ENCODE assay signal across 7 cellular contexts in genomic region chr19:3556978-3557460, GRCh38. TPM values are rescaled to one million over a fixed set of nuclear protein-coding genes. Genes with fewer than 3 reads are reported as not detected.
DNase-seq lines count a peak whose midpoint lies in the region; ATAC-seq lines count a peak whose summit lies in the region.

No MANE protein-coding gene starts in this region.

- no peaks in the 10 kb centered on the region for H3K36me3 Mint-ChIP-seq in activated naive CD8-positive, alpha-beta T cell treated with anti-CD3 and anti-CD28 coated beads, Interleukin-2, amount 10 ng/mL, durations not matched to agents 7 days and 5 days

- peaks cover 34% of the 10 kb centered on the region for H3K4me1 Mint-ChIP-seq in activated naive CD8-positive, alpha-beta T cell treated with anti-CD3 and anti-CD28 coated beads, Interleukin-2, amount 10 ng/mL, durations not matched to agents 7 days and 5 days

- no peaks in the 10 kb centered on the region for H3K9me3 ChIP-seq in SK-N-MC (ENCODE audit: low read depth, low read length)

- no peaks in the 10 kb centered on the region for H3K27me3 Mint-ChIP-seq in activated naive CD8-positive, alpha-beta T cell treated with anti-CD3 and anti-CD28 coated beads, Interleukin-2, amount 10 ng/mL, durations not matched to agents 7 days and 5 days

- POLR2A ChIA-PET in activated naive CD8-positive, alpha-beta T cell treated with anti-CD3 and anti-CD28 coated beads, Interleukin-2, amount 10 ng/mL, durations not matched to agents 7 days and 5 days (lab: Charles Lee): interaction anchor here (0.5 to 1.4 kb wide), 7 partner anchors 10 to 255 kb away, joined by 3 to 8 read pairs (median 3); no protein-coding TSS in a partner anchor

- H3K4me3 ChIP-seq in SK-N-MC: peak overlapping the region; percentile 98

- H3K9me3 Mint-ChIP-seq in activated naive CD8-positive, alpha-beta T cell treated with anti-CD3 and anti-CD28 coated beads, Interleukin-2, amount 10 ng/mL, durations not matched to agents 7 days and 5 days: no peaks in the 10 kb centered on the region

- peak overlapping the region; percentile 88 for H3K27ac Mint-ChIP-seq in activated naive CD8-positive, alpha-beta T cell treated with anti-CD3 and anti-CD28 coated beads, Interleukin-2, amount 10 ng/mL, durations not matched to agents 7 days and 5 days

- H3K9ac ChIP-seq in SK-N-MC (ENCODE audit: insufficient read length): peak overlapping the region; percentile 72

- no peak for DNase-seq in SK-N-MC (ENCODE audit: low read depth, low spot score)
- DNase-seq in activated naive CD8-positive, alpha-beta T cell treated with anti-CD3 and anti-CD28 coated beads, Interleukin-2, amount 10 ng/mL, durations not matched to agents 7 days and 5 days: peak; percentile 75
- peak; percentile 67 for DNase-seq in iPS-NIHi7 (ENCODE audit: extremely low spot score)
- DNase-seq in stimulated activated CD4-positive, alpha-beta T cell treated with anti-CD3 and anti-CD28 coated beads, Interleukin-2, amount 100 ng/mL, for 24 hours: peak; percentile 73 to 76
- DNase-seq in midbrain (lab: John Stamatoyannopoulos, UW): no peak

- no peak overlapping the region for H3K27ac ChIP-seq in SK-N-MC

- peak overlapping the region; percentile 95 for H3K4me3 Mint-ChIP-seq in activated naive CD8-positive, alpha-beta T cell treated with anti-CD3 and anti-CD28 coated beads, Interleukin-2, amount 10 ng/mL, durations not matched to agents 7 days and 5 days

- H3K36me3 ChIP-seq in SK-N-MC (ENCODE audit: insufficient read depth, low read length): no peaks in the 10 kb centered on the region

- ATAC-seq in GM18858 (IDR thresholded peaks at IDR 0.05; ENCODE audit: unreplicated experiment): peak; percentile 15
- peak; percentile 21 for ATAC-seq in HG02943 (IDR thresholded peaks at IDR 0.05; ENCODE audit: low read depth, unreplicated experiment)
- peak; percentile 13 for ATAC-seq in activated naive CD8-positive, alpha-beta T cell treated with anti-CD3 and anti-CD28 coated beads, Interleukin-2, amount 10 ng/mL, durations not matched to agents 7 days and 5 days (ENCODE audit: low read depth)

RNA-seq across cellular contexts. Expression of gene MFSD12, which starts 0.4 kb away (rescaled TPM):
- 10 to 100 TPM; 84.5 to 90.8 TPM for total RNA-seq in activated naive CD8-positive, alpha-beta T cell treated with anti-CD3 and anti-CD28 coated beads, Interleukin-2, amount 10 ng/mL, durations not matched to agents 7 days and 5 days

RNA-seq across cellular contexts. Expression of gene HMG20B, which starts 15.7 kb away (rescaled TPM):
- total RNA-seq in activated naive CD8-positive, alpha-beta T cell treated with anti-CD3 and anti-CD28 coated beads, Interleukin-2, amount 10 ng/mL, durations not matched to agents 7 days and 5 days: 10 to 100 TPM; 58.5 to 59.5 TPM

RNA-seq across cellular contexts. Expression of gene TEKTIP1, which starts 18.0 kb away (rescaled TPM):
- total RNA-seq in activated naive CD8-positive, alpha-beta T cell treated with anti-CD3 and anti-CD28 coated beads, Interleukin-2, amount 10 ng/mL, durations not matched to agents 7 days and 5 days: 10 to 100 TPM; 11.4 to 13.9 TPM

RNA-seq across cellular contexts. Expression of gene GIPC3, which starts 28.3 kb away (rescaled TPM):
- 1 to 10 TPM; 1.4 to 1.5 TPM for total RNA-seq in activated naive CD8-positive, alpha-beta T cell treated with anti-CD3 and anti-CD28 coated beads, Interleukin-2, amount 10 ng/mL, durations not matched to agents 7 days and 5 days

RNA-seq across cellular contexts. Expression of gene TBXA2R, which starts 49.7 kb away (rescaled TPM):
- 1 to 10 TPM; 1.7 to 2.1 TPM for total RNA-seq in activated naive CD8-positive, alpha-beta T cell treated with anti-CD3 and anti-CD28 coated beads, Interleukin-2, amount 10 ng/mL, durations not matched to agents 7 days and 5 days

Comparison
In these comparisons a context has a peak if more than half of its experiments do, and no peak if none do; other contexts are left out.
1. DNase-seq: peak in activated naive CD8-positive, alpha-beta T cell treated with anti-CD3 and anti-CD28 coated beads, Interleukin-2, amount 10 ng/mL, durations not matched to agents 7 days and 5 days (single experiment), iPS-NIHi7 (single experiment) and stimulated activated CD4-positive, alpha-beta T cell treated with anti-CD3 and anti-CD28 coated beads, Interleukin-2, amount 100 ng/mL, for 24 hours (2 of 2); none in SK-N-MC (single experiment) and midbrain (single experiment).
2. Peak in every context shown above with its lines, with median percentiles within 50 percentile points of each other: ATAC-seq.